Comparison of ENCODE assay signal across 17 cellular contexts in genomic region chr18:38301621-38302020, GRCh38.
"Had no signal": no experiment of that assay in that cellular context is flagged by ENCODE, and none has a peak within 500 bp of the region (broad histone marks: within the 10 kb centered on the region; RNA-seq: fewer than 3 reads in every experiment).

No MANE protein-coding gene starts in this region.

- H3K4me3 ChIP-seq: lower lobe of right lung, neural progenitor cell, ovary, sigmoid colon, stomach, testis, upper lobe of left lung had no signal

- H3K4me1 ChIP-seq: lower lobe of right lung, neural progenitor cell, sigmoid colon, stomach, testis, upper lobe of left lung had no signal

- H3K9me3 ChIP-seq: lower lobe of right lung, ovary, sigmoid colon, testis, upper lobe of left lung had no signal

- DNase-seq: activated CD4-positive, alpha-beta T cell treated with anti-CD3 and anti-CD28 coated beads for 1 hour; activated CD4-positive, alpha-beta T cell treated with anti-CD3 and anti-CD28 coated beads, Interleukin-2, amount 50 U/mL, for 4 hours; activated naive CD4-positive, alpha-beta T cell; activated T-cell treated with anti-CD3 and anti-CD28 coated beads for 4 hours; anterior cingulate cortex; hippocampal formation; lower lobe of right lung; naive B cell; ovary; sigmoid colon; stimulated activated CD4-positive, alpha-beta T cell treated with anti-CD3 and anti-CD28 coated beads, Interleukin-1b, Interleukin-23, amount 100 ng/mL, for 48 hours; stomach; T-cell; T1000; testis; upper lobe of left lung had no signal

- H3K27ac ChIP-seq: lower lobe of right lung, neural progenitor cell, ovary, sigmoid colon, stomach, testis, upper lobe of left lung had no signal

- H3K36me3 ChIP-seq: lower lobe of right lung, neural progenitor cell, ovary, sigmoid colon, stomach, upper lobe of left lung had no signal

- H3K27me3 ChIP-seq: neural progenitor cell, ovary, sigmoid colon, stomach, testis, upper lobe of left lung had no signal

- ATAC-seq: lower lobe of right lung, T-cell had no signal
